ENCODE assay signal across 8 cellular contexts in the genomic region with DNA sequence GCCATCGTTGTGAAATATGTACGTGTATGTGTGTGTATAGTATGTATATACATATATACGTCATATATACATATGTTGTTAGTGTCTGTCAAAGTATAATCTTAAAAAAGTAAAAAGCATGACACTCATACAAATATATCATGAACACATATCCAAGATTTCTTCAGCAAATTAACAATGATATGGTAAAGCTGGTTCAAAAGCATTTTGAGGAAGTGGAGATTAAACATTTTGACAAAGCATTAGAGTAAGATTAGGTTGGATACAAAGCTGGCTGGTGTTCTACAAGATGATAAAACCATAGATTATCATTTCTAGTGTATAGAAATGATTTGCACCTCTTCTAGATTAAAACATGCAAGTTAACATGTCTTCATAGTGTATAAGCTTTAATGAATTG. TPM values are rescaled to one million over a fixed set of nuclear protein-coding genes. Genes with fewer than 3 reads are reported as not detected.
DNase-seq lines count a peak whose midpoint lies in the region; TF ChIP-seq lines count a peak whose summit lies in the region.

No MANE protein-coding gene starts in this region.

- intact Hi-C loops in prostate gland (cut with DNase I): loop anchor here (10.0 kb wide), 1 partner anchor 386 kb away; a partner anchor contains a TSS

- H3K36me3 ChIP-seq in Peyer's patch (no peaks in the 10 kb centered on the region), prostate gland (no peaks in the 10 kb centered on the region)

- H3K27me3 ChIP-seq in Peyer's patch (no peaks in the 10 kb centered on the region), prostate gland (replicated peaks; ENCODE audit: insufficient read depth) (no peaks in the 10 kb centered on the region)

- TF ChIP-seq POLR2A in Peyer's patch (IDR thresholded peaks at IDR 0.05) (no peak), prostate gland (IDR thresholded peaks at IDR 0.05) (no peak)

- H3K4me3 ChIP-seq in GM08714 (ENCODE audit: low read length): peak overlapping the region; percentile 96; the same call in 1 of the 2 replicates
- H3K4me3 ChIP-seq in Peyer's patch: peak overlapping the region; percentile 86 to 98 (median 88)
- peak overlapping the region; percentile 92 for H3K4me3 ChIP-seq in epithelial cell of proximal tubule (ENCODE audit: low read depth, low read length)
- H3K4me3 ChIP-seq in prostate gland: peak overlapping the region; percentile 69 to 90

- H3K4me1 ChIP-seq in Peyer's patch (peaks cover 0 to 23% (median 7%) of the 10 kb centered on the region in 4 donors), prostate gland (replicated peaks) (peaks cover 22% of the 10 kb centered on the region)

- DNase-seq in Peyer's patch: no peak
- no peak for DNase-seq in epithelial cell of proximal tubule (ENCODE audit: low read depth)
- no peak for DNase-seq in prostate gland (ENCODE audit: low spot score)
- DNase-seq in 8988T: no peak
- no peak for DNase-seq in cortex of kidney (lab: John Stamatoyannopoulos, UW)
- no peak for DNase-seq in central memory CD4-positive, alpha-beta T cell
- DNase-seq in HT-29 (ENCODE audit: low spot score): no peak

- TF ChIP-seq CTCF in Peyer's patch (IDR thresholded peaks at IDR 0.05): no peak
- TF ChIP-seq CTCF in epithelial cell of proximal tubule (conservative IDR thresholded peaks at IDR 0.05; ENCODE audit: low read depth, low read length): no peak
- TF ChIP-seq CTCF in prostate gland (IDR thresholded peaks at IDR 0.05): no peak

- WGBS in prostate gland: 11% methylated on average over 3 of the region's 3 CpGs

- H3K9me3 ChIP-seq in Peyer's patch: no peaks in the 10 kb centered on the region
- H3K9me3 ChIP-seq in prostate gland: no peaks in the 10 kb centered on the region

- peak overlapping the region; percentile 92 to 98 (median 96) for H3K27ac ChIP-seq in Peyer's patch
- H3K27ac ChIP-seq in prostate gland: peak overlapping the region; percentile 98

RNA-seq across cellular contexts. Expression of a gene that starts 0.8 kb away (rescaled TPM):
- total RNA-seq in Peyer's patch: 10 to 100 TPM; 32.9 to 61.9 (median 44.1) TPM
- 43.5 and 51.1 TPM in 2 replicates for total RNA-seq in epithelial cell of proximal tubule
- total RNA-seq in prostate gland: 10 to 100 TPM; 55.2 to 55.9 TPM
- total RNA-seq in HT-29 (2014; rRNA removed; shearing (Covaris generic)): 47.7 and 53.4 TPM in 2 replicates

RNA-seq across cellular contexts. Expression of a gene that starts 49.9 kb away (rescaled TPM):
- total RNA-seq in Peyer's patch: under 1 TPM in 3 of 4 donors, not detected in 1; 0.66 to 0.70 (median 0.67) TPM
- total RNA-seq in epithelial cell of proximal tubule: 0.23 and 0.94 TPM in 2 replicates
- under 1 TPM; 0.11 to 0.23 TPM for total RNA-seq in prostate gland
- 0.13 and 0.31 TPM in 2 replicates for total RNA-seq in HT-29 (2014; rRNA removed; shearing (Covaris generic))
